2 cellular contexts compared by ENCODE assay signal in genomic region chr5:96220610-96221390, GRCh38.
TF ChIP-seq lines count a peak whose summit lies in the region.

No MANE protein-coding gene starts in this region.

TF ChIP-seq in A549, 52 proteins besides CTCF, POLR2A, EP300 and RAD21 (continued from another document):
- no peak for TF ChIP-seq ZC3H11A (IDR thresholded peaks at IDR 0.05)
- peak; percentile 62 to 70; a peak in 2 of 4 replicates for TF ChIP-seq CEBPB (IDR thresholded peaks at IDR 0.05)

TF ChIP-seq in IMR-90, 13 proteins besides CTCF, POLR2A, EP300 and RAD21 (continued from another document):
- TF ChIP-seq, protein P1, sequence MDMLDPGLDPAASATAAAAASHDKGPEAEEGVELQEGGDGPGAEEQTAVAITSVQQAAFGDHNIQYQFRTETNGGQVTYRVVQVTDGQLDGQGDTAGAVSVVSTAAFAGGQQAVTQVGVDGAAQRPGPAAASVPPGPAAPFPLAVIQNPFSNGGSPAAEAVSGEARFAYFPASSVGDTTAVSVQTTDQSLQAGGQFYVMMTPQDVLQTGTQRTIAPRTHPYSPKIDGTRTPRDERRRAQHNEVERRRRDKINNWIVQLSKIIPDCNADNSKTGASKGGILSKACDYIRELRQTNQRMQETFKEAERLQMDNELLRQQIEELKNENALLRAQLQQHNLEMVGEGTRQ (IDR thresholded peaks at IDR 0.05; ENCODE audit: low read depth, low read length): no peak
- no peak for TF ChIP-seq ELK1 (IDR thresholded peaks at IDR 0.05; ENCODE audit: borderline replicate concordance, low read depth, low read length)
- no peak for TF ChIP-seq RCOR1 (IDR thresholded peaks at IDR 0.05; ENCODE audit: insufficient replicate concordance, low read length)
- TF ChIP-seq MAFK (IDR thresholded peaks at IDR 0.05; ENCODE audit: low read depth, low read length): no peak
- peak; percentile 38; the same call in 1 of the 2 replicates for TF ChIP-seq FOS (IDR thresholded peaks at IDR 0.05; ENCODE audit: low read depth, low read length)
- TF ChIP-seq SMC3 (IDR thresholded peaks at IDR 0.05; ENCODE audit: low read depth, low read length): no peak
